In genomic region chr5:75522542-75522941, GRCh38 we compare ENCODE assay signal across 2 cellular contexts.
TF ChIP-seq lines count a peak whose summit lies in the region.

No MANE protein-coding gene starts in this region.

TF ChIP-seq in A549, 52 proteins besides CTCF, POLR2A, EP300 and RAD21:
- no peak for TF ChIP-seq EHMT2 (IDR thresholded peaks at IDR 0.05; ENCODE audit: low read depth)
- no peak for TF ChIP-seq ATOH8 (CRISPR knock-in tag; IDR thresholded peaks at IDR 0.05; ENCODE audit: low read depth)
- no peak for TF ChIP-seq NFE2L2 (conservative IDR thresholded peaks at IDR 0.05; ENCODE audit: low read length)
- TF ChIP-seq CEBPB (IDR thresholded peaks at IDR 0.05) = no peak
- no peak for TF ChIP-seq MAZ (IDR thresholded peaks at IDR 0.05; ENCODE audit: borderline replicate concordance, low read depth, low read length)
- no peak for TF ChIP-seq POLR2AphosphoS2 (conservative IDR thresholded peaks at IDR 0.05; ENCODE audit: low read length)
- TF ChIP-seq HOXB13 (CRISPR knock-in tag; IDR thresholded peaks at IDR 0.05; ENCODE audit: low read depth) = no peak
- TF ChIP-seq ZC3H11A (IDR thresholded peaks at IDR 0.05) = no peak
- no peak for TF ChIP-seq HMGXB4 (CRISPR knock-in tag; IDR thresholded peaks at IDR 0.05; ENCODE audit: borderline replicate concordance)
- TF ChIP-seq REST (IDR thresholded peaks at IDR 0.05) = no peak
- TF ChIP-seq TP53 (CRISPR knock-in tag; IDR thresholded peaks at IDR 0.05) = no peak
- no peak for TF ChIP-seq TFCP2L1 (CRISPR knock-in tag; IDR thresholded peaks at IDR 0.05)
- no peak for TF ChIP-seq KDM5A (IDR thresholded peaks at IDR 0.05)

TF ChIP-seq in H1, 55 proteins besides CTCF, POLR2A, EP300 and RAD21:
- TF ChIP-seq CEBPB (IDR thresholded peaks at IDR 0.05; ENCODE audit: low read depth, low read length) = 0 out of 2 replicates have a peak, but pooled peaks have one; percentile 27
- TF ChIP-seq SIX5 (IDR thresholded peaks at IDR 0.05; ENCODE audit: low read depth, low read length) = no peak
- TF ChIP-seq E2F6 (IDR thresholded peaks at IDR 0.05) = no peak
- TF ChIP-seq CTBP2 (IDR thresholded peaks at IDR 0.05; ENCODE audit: borderline replicate concordance, insufficient read depth, insufficient read length, low read length) = no peak
- no peak for TF ChIP-seq MAX (IDR thresholded peaks at IDR 0.05)
